22 cellular contexts compared by ENCODE assay signal in genomic region chr19:31531326-31531725, GRCh38.
"Had no signal": no experiment of that assay in that cellular context is flagged by ENCODE, and none has a peak within 500 bp of the region (broad histone marks: within the 10 kb centered on the region; RNA-seq: fewer than 3 reads in every experiment).

No MANE protein-coding gene starts in this region.

- H3K27ac ChIP-seq: HL-60, KMS-11, RWPE1, SJCRH30 had no signal

- H3K4me2 ChIP-seq: KMS-11 had no signal

- H3K27me3 ChIP-seq: SJCRH30 had no signal

- H3K4me1 ChIP-seq: SJCRH30 had no signal

- ATAC-seq: K562, SK-N-SH treated with all-trans-retinoic acid at 6 μM for 48 hours had no signal

- H3K27ac Mint-ChIP-seq: IgD-negative memory B cell had no signal

- H3K27me3 Mint-ChIP-seq: IgD-negative memory B cell had no signal

- H3K9ac ChIP-seq: KMS-11 had no signal

- H3K36me3 ChIP-seq: SJCRH30 had no signal

- H3K36me3 Mint-ChIP-seq: IgD-negative memory B cell had no signal

- H3K4me3 ChIP-seq: K562, SJCRH30 had no signal

- DNase-seq: Kasumi-1, MM.1S, NCI-H1092 treated with DMSO at 0.1 percent for 48 hours, NCI-H1436, NCI-H187, NCI-H2029, NCI-H2081 treated with DMSO at 0.1 percent for 48 hours, NCI-H2171, NCI-H226, NCI-H446, NCI-H510A, NCI-H524 treated with DMSO at 0.1 percent for 48 hours, NCI-H69, NCI-H774, SHP77 treated with DMSO at 0.1 percent for 48 hours, SJCRH30 had no signal
